Comparison of ENCODE assay signal across 9 cellular contexts in the genomic region with DNA sequence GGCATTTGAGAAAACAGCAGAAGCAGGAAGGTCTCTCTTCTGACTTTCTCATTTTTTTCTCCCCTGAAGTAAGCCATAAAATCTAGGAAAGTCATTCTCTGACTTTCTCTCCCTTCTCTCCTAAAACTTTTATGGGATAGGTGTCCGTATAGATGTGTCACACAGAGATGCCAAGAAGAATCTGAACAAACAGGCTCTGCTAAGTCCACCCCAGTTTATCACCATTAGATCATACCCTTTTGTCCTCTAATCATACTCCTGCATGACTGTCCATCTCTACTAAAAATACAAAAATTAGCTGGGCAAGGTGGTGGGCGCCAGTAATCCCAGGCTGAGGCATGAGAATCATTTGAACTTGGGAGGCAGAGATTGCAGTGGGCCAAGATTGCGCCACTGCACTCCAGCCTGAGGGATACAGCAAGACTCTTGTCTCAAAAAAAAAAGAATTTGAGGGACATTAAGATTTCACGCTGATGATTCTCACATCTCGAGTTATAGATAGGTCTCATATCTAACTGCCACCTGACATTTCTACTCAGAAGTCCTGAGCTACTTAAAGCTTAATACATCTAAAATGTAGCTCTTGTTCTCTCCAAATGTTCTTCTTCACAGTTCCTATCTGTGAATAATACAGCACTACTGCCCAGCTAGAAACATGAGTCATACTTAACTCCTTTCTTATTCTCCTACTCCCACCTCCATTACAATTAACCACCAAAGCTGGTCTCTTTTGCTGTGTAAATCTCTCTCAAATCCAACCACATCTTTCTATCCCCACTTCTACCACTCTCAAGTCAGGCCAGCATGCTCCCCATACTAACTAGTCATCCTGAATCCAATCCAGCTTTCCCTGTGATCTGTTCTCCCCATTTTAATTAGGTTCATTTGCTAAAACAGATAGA. TPM values are rescaled to one million over a fixed set of nuclear protein-coding genes. Genes with fewer than 3 reads are reported as not detected.
DNase-seq lines count a peak whose midpoint lies in the region; ATAC-seq, FAIRE-seq and TF ChIP-seq lines count a peak whose summit lies in the region.
"Had no signal": no experiment of that assay in that cellular context is flagged by ENCODE, and none has a peak within 500 bp of the region (broad histone marks: within the 10 kb centered on the region; RNA-seq: fewer than 3 reads in every experiment).

No MANE protein-coding gene starts in this region.

- ATAC-seq in HG03442 (IDR thresholded peaks at IDR 0.05; ENCODE audit: unreplicated experiment) (peak; percentile 60), HG03521 (IDR thresholded peaks at IDR 0.05; ENCODE audit: unreplicated experiment) (no peak), GM21381 (IDR thresholded peaks at IDR 0.05; ENCODE audit: unreplicated experiment) (no peak), HG02870 (IDR thresholded peaks at IDR 0.05; ENCODE audit: unreplicated experiment) (no peak)

- H3K79me2 ChIP-seq in astrocyte (ENCODE audit: insufficient read depth, low read length) (peaks cover 82% of the 10 kb centered on the region), keratinocyte (ENCODE audit: control insufficient read depth, insufficient read depth, low read length) (peaks cover 57% of the 10 kb centered on the region)

- TF ChIP-seq CTCF in astrocyte (IDR thresholded peaks at IDR 0.05; ENCODE audit: insufficient read depth, low read depth, low read length), result no peak
- TF ChIP-seq CTCF in keratinocyte (optimal IDR thresholded peaks at IDR 0.05 in 1 of 3, IDR thresholded peaks at IDR 0.05 in 1 of 3, conservative IDR thresholded peaks at IDR 0.05 in 1 of 3; ENCODE audit: extremely low read depth in 1 of 3, insufficient read depth in 2 of 3, low read length in 3 of 3), result no peak

- dilution Hi-C loops in keratinocyte (cut with MboI; ENCODE audit: extremely low pct_ligation_motif_present, low sequenced_read_pairs), result no loop called here

- peaks cover 7% of the 10 kb centered on the region for H3K36me3 Mint-ChIP-seq in astrocyte (ENCODE audit: low read depth, unreplicated experiment)

- no peaks in the 10 kb centered on the region for H3K9me3 Mint-ChIP-seq in astrocyte (ENCODE audit: unreplicated experiment)

- H3K9me1 ChIP-seq in keratinocyte (ENCODE audit: control insufficient read depth, extremely low read depth, insufficient read depth, low read length), result no peaks in the 10 kb centered on the region

- no peak overlapping the region for H2AFZ ChIP-seq in astrocyte (ENCODE audit: low read depth, low read length)
- H2AFZ ChIP-seq in keratinocyte (ENCODE audit: control insufficient read depth, low read length), result no peak overlapping the region

- H3K27ac ChIP-seq in astrocyte (ENCODE audit: low read depth, low read length) (peak overlapping the region; percentile 12), keratinocyte (ENCODE audit: control insufficient read depth, insufficient read depth, low read length) (no peak overlapping the region)

- peaks cover 9% of the 10 kb centered on the region for H3K36me3 ChIP-seq in astrocyte (ENCODE audit: insufficient read depth, low read length)
- no peaks in the 10 kb centered on the region for H3K36me3 ChIP-seq in keratinocyte (ENCODE audit: control insufficient read depth in 2 of 2, extremely low read depth in 1 of 2, insufficient read depth in 2 of 2, low read length in 2 of 2)

- H3K27me3 ChIP-seq in astrocyte (ENCODE audit: insufficient read depth, low read length) (no peaks in the 10 kb centered on the region), keratinocyte (ENCODE audit: control insufficient read depth, extremely low read depth, insufficient read depth, low read length) (no peaks in the 10 kb centered on the region)

- no peaks in the 10 kb centered on the region for H3K27me3 Mint-ChIP-seq in astrocyte (ENCODE audit: low read depth, unreplicated experiment)

- H3K4me1 Mint-ChIP-seq in astrocyte (ENCODE audit: low read depth, unreplicated experiment), result peaks cover 29% of the 10 kb centered on the region

- H3K4me2 ChIP-seq in astrocyte (ENCODE audit: low read length) (peak overlapping the region; percentile 42), keratinocyte (ENCODE audit: control insufficient read depth, extremely low read depth, insufficient read depth, low read depth, low read length) (no peak overlapping the region)

- FAIRE-seq in astrocyte (lab: Jason Lieb, UNC) (no peak), keratinocyte (lab: Jason Lieb, UNC) (peak; percentile 71)

- no peak overlapping the region for H3K9ac ChIP-seq in astrocyte (ENCODE audit: low read length)
- H3K9ac ChIP-seq in keratinocyte (ENCODE audit: control insufficient read depth, extremely low read depth, insufficient read depth, low read length), result no peak overlapping the region

- H4K20me1 ChIP-seq in astrocyte (ENCODE audit: insufficient read depth, low read length), result peaks cover 67% of the 10 kb centered on the region
- H4K20me1 ChIP-seq in keratinocyte (ENCODE audit: control insufficient read depth, extremely low read depth, insufficient read depth, low read length), result no peaks in the 10 kb centered on the region

- no peaks in the 10 kb centered on the region for H3K9me3 ChIP-seq in astrocyte (ENCODE audit: insufficient read depth, low read depth, low read length)
- H3K9me3 ChIP-seq in keratinocyte (ENCODE audit: control insufficient read depth, low read depth, low read length), result no peaks in the 10 kb centered on the region

- peaks cover 12% of the 10 kb centered on the region for H3K4me1 ChIP-seq in astrocyte (ENCODE audit: insufficient read depth, low read length)
- H3K4me1 ChIP-seq in keratinocyte (ENCODE audit: control insufficient read depth, extremely low read depth, insufficient read depth, low read length), result peaks cover 11% of the 10 kb centered on the region

- H3K4me3 ChIP-seq in astrocyte (ENCODE audit: insufficient read depth, low read depth, low read length) (no peak overlapping the region), keratinocyte (ENCODE audit: control insufficient read depth in 2 of 3, extremely low read depth in 1 of 3, insufficient read depth in 2 of 3, low read depth in 1 of 3, low read length in 3 of 3) (no peak overlapping the region)

- peak overlapping the region; percentile 28 for H3K27ac Mint-ChIP-seq in astrocyte (ENCODE audit: unreplicated experiment)

- peak; percentile 29 for DNase-seq in AG20443 (ENCODE audit: low spot score)
- DNase-seq in astrocyte (ENCODE audit: low read depth), result peak; percentile 76
- DNase-seq in keratinocyte (ENCODE audit: low read depth, low spot score), result peak; percentile 4
- no peak for DNase-seq in stimulated activated naive CD4-positive, alpha-beta T cell treated with Interleukin-2 at 50 U/mL for 16 hours (lab: John Stamatoyannopoulos, UW)
- DNase-seq: stimulated activated CD8-positive, alpha-beta memory T cell treated with anti-CD3 and anti-CD28 coated beads, Interleukin-4, amount 100 ng/mL, for 48 hours had no signal

- H3K4me3 Mint-ChIP-seq in astrocyte (ENCODE audit: unreplicated experiment), result no peak overlapping the region

RNA-seq across cellular contexts. Expression of a gene that starts 47.7 kb away (rescaled TPM):
- 65.5 and 76.5 TPM in 2 replicates for total RNA-seq in astrocyte
- 12.3 to 19.1 TPM (median 12.8 TPM) in 3 replicates for polyA plus RNA-seq in keratinocyte
- 21.3 TPM for polyA plus RNA-seq in keratinocyte (2011; ENCODE audit: low read depth)
- polyA plus RNA-seq in keratinocyte (2011; cell fraction: cytosol; rRNA removed), result 6.5 and 19.4 TPM in 2 replicates
- polyA plus RNA-seq in keratinocyte (2011; cell fraction: nucleus; rRNA removed), result 15.7 and 22.9 TPM in 2 replicates
- 15.1 and 16.4 TPM in 2 replicates for polyA plus RNA-seq in keratinocyte (2012; ENCODE audit: low replicate concordance)
- polyA minus RNA-seq in keratinocyte, result 17.5 to 59.4 TPM (median 22.4 TPM) in 3 replicates
- 20.9 TPM for polyA minus RNA-seq in keratinocyte (2011; cell fraction: cytosol; rRNA and poly(A)+ RNA removed)
- polyA minus RNA-seq in keratinocyte (2011; cell fraction: nucleus; rRNA and poly(A)+ RNA removed), result 40.7 and 97.6 TPM in 2 replicates
